In genomic region chr6:32190054-32190945, GRCh38 we compare ENCODE assay signal across 8 cellular contexts. TPM values are rescaled to one million over a fixed set of nuclear protein-coding genes. Genes with fewer than 3 reads are reported as not detected.
DNase-seq lines count a peak whose midpoint lies in the region; TF ChIP-seq lines count a peak whose summit lies in the region.

TSS of gene PBX2 (minus strand) at chr6:32190202. CDS start at chr6:32189915, 287 bp downstream.

- H3K9me3 ChIP-seq in H9 (ENCODE audit: control insufficient read depth, low read depth, low read length) (no peaks in the 10 kb centered on the region), osteoblast (ENCODE audit: low read depth, low read length) (no peaks in the 10 kb centered on the region)

- peak within 1 kb of the TSS; percentile 80 for H3K4me3 ChIP-seq in osteoblast (ENCODE audit: insufficient read depth, low read length)

- DNase-seq in DMS53 treated with DMSO at 0.1 percent for 48 hours (lab: John Stamatoyannopoulos, UW; ENCODE audit: unreplicated experiment), result peak; percentile 41
- peak; percentile 88 for DNase-seq in H9
- DNase-seq in NCI-H1092 (lab: John Stamatoyannopoulos, UW), result peak; percentile 52
- DNase-seq in SKM-1 treated with dmso at 0.1 percent for 144 hours (lab: John Stamatoyannopoulos, UW; ENCODE audit: unreplicated experiment), result peak; percentile 92
- DNase-seq in glomerular visceral epithelial cell (ENCODE audit: extremely low spot score), result peak; percentile 95
- DNase-seq in osteoblast (ENCODE audit: insufficient read length, low spot score, missing footprints), result peak; percentile 90

- peak within 1 kb of the TSS; percentile 38 for H2BK12ac ChIP-seq in H9 (ENCODE audit: insufficient read length, low read depth, low read length)

- H2AK5ac ChIP-seq in H9 (ENCODE audit: insufficient read length, low read length), result no peak within 1 kb of the TSS

- no peak within 1 kb of the TSS for H2BK5ac ChIP-seq in H9 (ENCODE audit: insufficient read length, low read length)

- H3K27ac ChIP-seq in H9 (ENCODE audit: insufficient read length, low read depth, low read length) (no peak within 1 kb of the TSS), osteoblast (ENCODE audit: low read depth, low read length) (peak within 1 kb of the TSS; percentile 81), temporal lobe (ENCODE audit: low read depth, low read length) (peak within 1 kb of the TSS; percentile 98)

- no peaks in the 10 kb centered on the region for H3K79me1 ChIP-seq in H9 (ENCODE audit: insufficient read depth, low read depth, low read length, poor library complexity, severe bottlenecking)

- H3K23me2 ChIP-seq in H9 (ENCODE audit: insufficient read length, low read depth, low read length, poor library complexity, severe bottlenecking), result peaks cover 13% of the 10 kb centered on the region

- no peak within 1 kb of the TSS for H4K5ac ChIP-seq in H9 (ENCODE audit: insufficient read length, low read depth, low read length)

- H3K27me3 Mint-ChIP-seq in H9 (ENCODE audit: low read depth), result no peaks in the 10 kb centered on the region
- H3K27me3 Mint-ChIP-seq in activated naive CD8-positive, alpha-beta T cell, result no peaks in the 10 kb centered on the region

- no peak within 1 kb of the TSS for H3K4ac ChIP-seq in H9 (ENCODE audit: low read depth, low read length)

- H3K56ac ChIP-seq in H9 (ENCODE audit: insufficient read length, low read depth, low read length), result no peak within 1 kb of the TSS

- peak within 1 kb of the TSS; percentile 56 for H3K9ac ChIP-seq in H9 (ENCODE audit: extremely low read depth, insufficient read length, low read length)

- H4K20me1 ChIP-seq in H9 (ENCODE audit: control insufficient read depth, insufficient read depth, insufficient read length) (no peaks in the 10 kb centered on the region), osteoblast (ENCODE audit: insufficient read depth, low read length) (no peaks in the 10 kb centered on the region)

- H4K8ac ChIP-seq in H9 (replicated peaks; ENCODE audit: insufficient read length, low read depth, low read length), result no peak within 1 kb of the TSS

- no peak within 1 kb of the TSS; the same call in 1 of the 2 replicates for H3K14ac ChIP-seq in H9 (ENCODE audit: insufficient read depth, low read length)

- no peak within 1 kb of the TSS for H3K23ac ChIP-seq in H9 (ENCODE audit: insufficient read length, low read depth, low read length)

- H3K9me3 Mint-ChIP-seq in H9, result no peaks in the 10 kb centered on the region; a peak in 1 of 5 replicates
- H3K9me3 Mint-ChIP-seq in activated naive CD8-positive, alpha-beta T cell (ENCODE audit: low read depth), result no peaks in the 10 kb centered on the region

- H2BK20ac ChIP-seq in H9 (ENCODE audit: low read depth, low read length, poor library complexity, severe bottlenecking), result no peak within 1 kb of the TSS

- H2BK120ac ChIP-seq in H9 (ENCODE audit: low read depth, low read length, poor library complexity, severe bottlenecking), result no peak within 1 kb of the TSS

- no peak within 1 kb of the TSS for H2BK15ac ChIP-seq in H9 (ENCODE audit: low read depth, low read length)

- no peaks in the 10 kb centered on the region for H3K79me2 ChIP-seq in H9 (ENCODE audit: insufficient read depth, low read length)
- peaks cover 21% of the 10 kb centered on the region for H3K79me2 ChIP-seq in osteoblast (ENCODE audit: insufficient read depth, low read length)

- TF ChIP-seq CTCF in H9 (conservative IDR thresholded peaks at IDR 0.05) (no peak), osteoblast (IDR thresholded peaks at IDR 0.05; ENCODE audit: extremely low read depth, low read depth, low read length) (no peak)

- peak within 1 kb of the TSS; percentile 15 for H3K18ac ChIP-seq in H9 (ENCODE audit: insufficient read length, low read depth, low read length)

- H3T11ph ChIP-seq in H9 (ENCODE audit: low read length), result no peak within 1 kb of the TSS

- peaks cover 23% of the 10 kb centered on the region for H3K36me3 ChIP-seq in osteoblast (ENCODE audit: insufficient read depth, low read length)

- H4K91ac ChIP-seq in H9 (ENCODE audit: insufficient read length, low read depth, low read length), result no peak within 1 kb of the TSS

- peak within 1 kb of the TSS; percentile 76 to 90 for H3K4me3 Mint-ChIP-seq in H9
- H3K4me3 Mint-ChIP-seq in activated naive CD8-positive, alpha-beta T cell, result peak within 1 kb of the TSS; percentile 95

- WGBS in H9 (ENCODE audit: extremely low coverage, insufficient read length, low lambda C conversion rate), result no CpG with 5 or more reads among the region's 25 CpGs

- no peak within 1 kb of the TSS for H2AFZ ChIP-seq in H9 (ENCODE audit: low read length)
- H2AFZ ChIP-seq in osteoblast (ENCODE audit: low read length), result peak within 1 kb of the TSS; percentile 87

- H3K4me2 ChIP-seq in H9 (ENCODE audit: insufficient read depth, insufficient read length, low read length) (peak within 1 kb of the TSS; percentile 72), osteoblast (ENCODE audit: insufficient read depth, low read length) (peak within 1 kb of the TSS; percentile 88)

- H3K4me1 ChIP-seq in H9 (ENCODE audit: insufficient read depth, low read length) (peaks cover 7% of the 10 kb centered on the region), osteoblast (ENCODE audit: insufficient read depth, low read length) (peaks cover 18% of the 10 kb centered on the region)

- peaks cover 12 to 36% (median 34%) of the 10 kb centered on the region in 3 experiments; a peak in 6 of 7 replicates for H3K36me3 Mint-ChIP-seq in H9 (ENCODE audit: insufficient read depth in 1 of 3, low read depth in 3 of 3)
- peaks cover 11% of the 10 kb centered on the region for H3K36me3 Mint-ChIP-seq in activated naive CD8-positive, alpha-beta T cell

- H3K27me3 ChIP-seq in H9 (ENCODE audit: insufficient read depth, low read length) (no peaks in the 10 kb centered on the region), osteoblast (ENCODE audit: insufficient read depth, low read length) (no peaks in the 10 kb centered on the region)

- peak within 1 kb of the TSS; percentile 94 to 98 (median 97) for H3K27ac Mint-ChIP-seq in H9
- H3K27ac Mint-ChIP-seq in activated naive CD8-positive, alpha-beta T cell, result peak within 1 kb of the TSS; percentile 97

- H3K4me1 Mint-ChIP-seq in H9, result peaks cover 56 to 67% of the 10 kb centered on the region in 2 experiments
- H3K4me1 Mint-ChIP-seq in activated naive CD8-positive, alpha-beta T cell (ENCODE audit: low read depth), result peaks cover 75% of the 10 kb centered on the region

RNA-seq across cellular contexts. Expression of gene PBX2, which starts in this region (rescaled TPM):
- total RNA-seq in H9 (2021) (174 and 176 TPM in 2 replicates), osteoblast (17.4 and 18.6 TPM in 2 replicates), temporal lobe (21.4 TPM)

Comparison
In these comparisons a context has a peak if more than half of its experiments do, and no peak if none do; other contexts are left out.
1. DNase-seq: peak in every context shown above with its lines; median percentile 95 in glomerular visceral epithelial cell; 92 in SKM-1 treated with dmso at 0.1 percent for 144 hours; 90 in osteoblast; 88 in H9; 52 in NCI-H1092; 41 in DMS53 treated with DMSO at 0.1 percent for 48 hours.